ENCODE assay signal across 1 cellular context in the genomic region with DNA sequence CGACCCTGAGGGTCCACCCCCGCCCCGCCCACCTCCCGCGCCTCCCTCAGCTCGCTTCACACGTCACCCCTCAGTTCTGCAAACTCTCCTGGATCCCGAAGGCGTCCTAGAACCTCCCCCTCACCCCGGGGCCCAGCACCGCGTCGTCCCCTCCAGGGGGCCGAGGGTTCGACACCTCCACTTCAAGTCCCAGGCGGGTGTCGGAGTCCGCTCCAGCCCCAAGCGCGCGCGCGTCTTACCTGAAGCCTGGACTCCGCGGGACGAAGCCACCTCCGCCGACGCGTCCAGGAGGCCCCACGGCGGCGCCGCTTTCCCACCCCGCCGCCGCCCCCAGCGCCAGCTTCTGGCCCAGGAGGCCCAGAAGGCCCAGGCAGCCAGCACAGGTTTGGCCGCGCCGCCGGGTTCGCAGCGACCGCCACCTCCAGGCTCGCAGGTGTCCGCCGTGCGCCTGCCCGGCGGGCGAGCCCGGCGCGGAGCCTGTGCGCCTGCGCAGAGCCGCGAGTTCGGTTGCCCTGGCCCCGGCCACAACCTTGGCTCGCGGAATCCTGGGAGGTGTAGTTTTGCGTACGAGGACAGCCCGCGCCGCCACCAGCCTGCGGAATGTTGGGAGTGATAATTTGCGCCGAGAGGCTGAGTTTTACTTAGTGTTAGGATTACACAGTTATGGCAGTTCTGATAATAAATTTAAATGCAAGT.
TF ChIP-seq lines count a peak whose summit lies in the region.

Gene POMGNT2, minus strand, starts transcription at position 483 of the 696 bp plus-strand sequence. CDS start 24,648 bp downstream, outside the sequence.

TF ChIP-seq in GM12878, 131 proteins besides CTCF, POLR2A, EP300 and RAD21 (continued from another document and continues in another):
- no peak; the same call in none of the 2 replicates for TF ChIP-seq LARP7 (IDR thresholded peaks at IDR 0.05)
- no peak for TF ChIP-seq ZNF384 (IDR thresholded peaks at IDR 0.05; ENCODE audit: borderline replicate concordance, low read depth, low read length)
- TF ChIP-seq ETV6 (conservative IDR thresholded peaks at IDR 0.05 in 1 of 2, IDR thresholded peaks at IDR 0.05 in 1 of 2; ENCODE audit: borderline replicate concordance in 1 of 2, low read depth in 1 of 2) = no peak
- TF ChIP-seq MTA3 (IDR thresholded peaks at IDR 0.05; ENCODE audit: borderline replicate concordance, low read length) = no peak
- TF ChIP-seq ZNF217 (IDR thresholded peaks at IDR 0.05) = 0 out of 2 replicates have a peak, but pooled peaks have one; percentile 57
- peak; percentile 66 for TF ChIP-seq SIX5 (IDR thresholded peaks at IDR 0.05; ENCODE audit: low read depth, low read length, severe bottlenecking)
- 0 out of 2 replicates have a peak, but pooled peaks have one; percentile 52 for TF ChIP-seq RB1 (IDR thresholded peaks at IDR 0.05; ENCODE audit: borderline replicate concordance)
- no peak for TF ChIP-seq CREB1 (IDR thresholded peaks at IDR 0.05; ENCODE audit: low read depth)
- TF ChIP-seq IRF5 (IDR thresholded peaks at IDR 0.05; ENCODE audit: borderline replicate concordance) = no peak
- TF ChIP-seq, protein P1, sequence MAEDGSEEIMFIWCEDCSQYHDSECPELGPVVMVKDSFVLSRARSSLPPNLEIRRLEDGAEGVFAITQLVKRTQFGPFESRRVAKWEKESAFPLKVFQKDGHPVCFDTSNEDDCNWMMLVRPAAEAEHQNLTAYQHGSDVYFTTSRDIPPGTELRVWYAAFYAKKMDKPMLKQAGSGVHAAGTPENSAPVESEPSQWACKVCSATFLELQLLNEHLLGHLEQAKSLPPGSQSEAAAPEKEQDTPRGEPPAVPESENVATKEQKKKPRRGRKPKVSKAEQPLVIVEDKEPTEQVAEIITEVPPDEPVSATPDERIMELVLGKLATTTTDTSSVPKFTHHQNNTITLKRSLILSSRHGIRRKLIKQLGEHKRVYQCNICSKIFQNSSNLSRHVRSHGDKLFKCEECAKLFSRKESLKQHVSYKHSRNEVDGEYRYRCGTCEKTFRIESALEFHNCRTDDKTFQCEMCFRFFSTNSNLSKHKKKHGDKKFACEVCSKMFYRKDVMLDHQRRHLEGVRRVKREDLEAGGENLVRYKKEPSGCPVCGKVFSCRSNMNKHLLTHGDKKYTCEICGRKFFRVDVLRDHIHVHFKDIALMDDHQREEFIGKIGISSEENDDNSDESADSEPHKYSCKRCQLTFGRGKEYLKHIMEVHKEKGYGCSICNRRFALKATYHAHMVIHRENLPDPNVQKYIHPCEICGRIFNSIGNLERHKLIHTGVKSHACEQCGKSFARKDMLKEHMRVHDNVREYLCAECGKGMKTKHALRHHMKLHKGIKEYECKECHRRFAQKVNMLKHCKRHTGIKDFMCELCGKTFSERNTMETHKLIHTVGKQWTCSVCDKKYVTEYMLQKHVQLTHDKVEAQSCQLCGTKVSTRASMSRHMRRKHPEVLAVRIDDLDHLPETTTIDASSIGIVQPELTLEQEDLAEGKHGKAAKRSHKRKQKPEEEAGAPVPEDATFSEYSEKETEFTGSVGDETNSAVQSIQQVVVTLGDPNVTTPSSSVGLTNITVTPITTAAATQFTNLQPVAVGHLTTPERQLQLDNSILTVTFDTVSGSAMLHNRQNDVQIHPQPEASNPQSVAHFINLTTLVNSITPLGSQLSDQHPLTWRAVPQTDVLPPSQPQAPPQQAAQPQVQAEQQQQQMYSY (CRISPR knock-in tag; IDR thresholded peaks at IDR 0.05) = no peak
- TF ChIP-seq NRF1 (conservative IDR thresholded peaks at IDR 0.05; ENCODE audit: low read depth, low read length) = peak; percentile 60
- no peak for TF ChIP-seq FOS (IDR thresholded peaks at IDR 0.05; ENCODE audit: borderline replicate concordance, extremely low read depth, insufficient read length)
- TF ChIP-seq ZNF207 (IDR thresholded peaks at IDR 0.05; ENCODE audit: borderline replicate concordance) = 0 out of 2 replicates have a peak, but pooled peaks have one; percentile 47
- no peak for TF ChIP-seq PAX8 (IDR thresholded peaks at IDR 0.05)
- TF ChIP-seq POLR2AphosphoS2 (IDR thresholded peaks at IDR 0.05; ENCODE audit: low read depth, low read length) = no peak
- no peak for TF ChIP-seq MTA2 (IDR thresholded peaks at IDR 0.05; ENCODE audit: low read depth)
- no peak for TF ChIP-seq HDAC6 (IDR thresholded peaks at IDR 0.05; ENCODE audit: unreplicated experiment)
- TF ChIP-seq, protein P2, sequence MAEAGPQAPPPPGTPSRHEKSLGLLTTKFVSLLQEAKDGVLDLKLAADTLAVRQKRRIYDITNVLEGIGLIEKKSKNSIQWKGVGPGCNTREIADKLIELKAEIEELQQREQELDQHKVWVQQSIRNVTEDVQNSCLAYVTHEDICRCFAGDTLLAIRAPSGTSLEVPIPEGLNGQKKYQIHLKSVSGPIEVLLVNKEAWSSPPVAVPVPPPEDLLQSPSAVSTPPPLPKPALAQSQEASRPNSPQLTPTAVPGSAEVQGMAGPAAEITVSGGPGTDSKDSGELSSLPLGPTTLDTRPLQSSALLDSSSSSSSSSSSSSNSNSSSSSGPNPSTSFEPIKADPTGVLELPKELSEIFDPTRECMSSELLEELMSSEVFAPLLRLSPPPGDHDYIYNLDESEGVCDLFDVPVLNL (IDR thresholded peaks at IDR 0.05; ENCODE audit: low read depth, low read length) = no peak
- TF ChIP-seq MEF2A (IDR thresholded peaks at IDR 0.05; ENCODE audit: insufficient read depth, low read depth, low read length) = no peak
- TF ChIP-seq SMC3 (IDR thresholded peaks at IDR 0.05; ENCODE audit: borderline replicate concordance, low read length) = no peak
- TF ChIP-seq PBX3 (IDR thresholded peaks at IDR 0.05; ENCODE audit: insufficient replicate concordance, low read depth, low read length) = no peak
- TF ChIP-seq, protein P3, sequence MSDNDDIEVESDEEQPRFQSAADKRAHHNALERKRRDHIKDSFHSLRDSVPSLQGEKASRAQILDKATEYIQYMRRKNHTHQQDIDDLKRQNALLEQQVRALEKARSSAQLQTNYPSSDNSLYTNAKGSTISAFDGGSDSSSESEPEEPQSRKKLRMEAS (IDR thresholded peaks at IDR 0.05; ENCODE audit: low read depth, low read length) = no peak
- TF ChIP-seq MXI1 (IDR thresholded peaks at IDR 0.05; ENCODE audit: low read depth, low read length) = no peak
- no peak for TF ChIP-seq KAT2A (conservative IDR thresholded peaks at IDR 0.05; ENCODE audit: control insufficient read depth, low read depth, low read length)
- TF ChIP-seq ZBED1 (IDR thresholded peaks at IDR 0.05; ENCODE audit: borderline replicate concordance) = no peak
- no peak for TF ChIP-seq YBX1 (IDR thresholded peaks at IDR 0.05)
- no peak for TF ChIP-seq TCF7 (IDR thresholded peaks at IDR 0.05; ENCODE audit: borderline replicate concordance)
- no peak for TF ChIP-seq FOXM1 (IDR thresholded peaks at IDR 0.05; ENCODE audit: low read depth, low read length)
- TF ChIP-seq WRNIP1 (IDR thresholded peaks at IDR 0.05; ENCODE audit: borderline replicate concordance, low read depth, low read length) = no peak
- no peak for TF ChIP-seq NBN (IDR thresholded peaks at IDR 0.05)
- no peak for TF ChIP-seq ELK1 (IDR thresholded peaks at IDR 0.05; ENCODE audit: low read depth, low read length)
- TF ChIP-seq, protein P4, sequence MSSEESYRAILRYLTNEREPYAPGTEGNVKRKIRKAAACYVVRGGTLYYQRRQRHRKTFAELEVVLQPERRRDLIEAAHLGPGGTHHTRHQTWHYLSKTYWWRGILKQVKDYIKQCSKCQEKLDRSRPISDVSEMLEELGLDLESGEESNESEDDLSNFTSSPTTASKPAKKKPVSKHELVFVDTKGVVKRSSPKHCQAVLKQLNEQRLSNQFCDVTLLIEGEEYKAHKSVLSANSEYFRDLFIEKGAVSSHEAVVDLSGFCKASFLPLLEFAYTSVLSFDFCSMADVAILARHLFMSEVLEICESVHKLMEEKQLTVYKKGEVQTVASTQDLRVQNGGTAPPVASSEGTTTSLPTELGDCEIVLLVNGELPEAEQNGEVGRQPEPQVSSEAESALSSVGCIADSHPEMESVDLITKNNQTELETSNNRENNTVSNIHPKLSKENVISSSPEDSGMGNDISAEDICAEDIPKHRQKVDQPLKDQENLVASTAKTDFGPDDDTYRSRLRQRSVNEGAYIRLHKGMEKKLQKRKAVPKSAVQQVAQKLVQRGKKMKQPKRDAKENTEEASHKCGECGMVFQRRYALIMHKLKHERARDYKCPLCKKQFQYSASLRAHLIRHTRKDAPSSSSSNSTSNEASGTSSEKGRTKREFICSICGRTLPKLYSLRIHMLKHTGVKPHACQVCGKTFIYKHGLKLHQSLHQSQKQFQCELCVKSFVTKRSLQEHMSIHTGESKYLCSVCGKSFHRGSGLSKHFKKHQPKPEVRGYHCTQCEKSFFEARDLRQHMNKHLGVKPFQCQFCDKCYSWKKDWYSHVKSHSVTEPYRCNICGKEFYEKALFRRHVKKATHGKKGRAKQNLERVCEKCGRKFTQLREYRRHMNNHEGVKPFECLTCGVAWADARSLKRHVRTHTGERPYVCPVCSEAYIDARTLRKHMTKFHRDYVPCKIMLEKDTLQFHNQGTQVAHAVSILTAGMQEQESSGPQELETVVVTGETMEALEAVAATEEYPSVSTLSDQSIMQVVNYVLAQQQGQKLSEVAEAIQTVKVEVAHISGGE (CRISPR knock-in tag; IDR thresholded peaks at IDR 0.05) = no peak
- no peak for TF ChIP-seq IKZF2 (IDR thresholded peaks at IDR 0.05)
- no peak for TF ChIP-seq BRCA1 (IDR thresholded peaks at IDR 0.05; ENCODE audit: low read depth, low read length)
- no peak for TF ChIP-seq POLR2AphosphoS5 (IDR thresholded peaks at IDR 0.05; ENCODE audit: low read length)
- TF ChIP-seq DPF2 (IDR thresholded peaks at IDR 0.05) = 0 out of 2 replicates have a peak, but pooled peaks have one; percentile 19
- TF ChIP-seq, protein P5, sequence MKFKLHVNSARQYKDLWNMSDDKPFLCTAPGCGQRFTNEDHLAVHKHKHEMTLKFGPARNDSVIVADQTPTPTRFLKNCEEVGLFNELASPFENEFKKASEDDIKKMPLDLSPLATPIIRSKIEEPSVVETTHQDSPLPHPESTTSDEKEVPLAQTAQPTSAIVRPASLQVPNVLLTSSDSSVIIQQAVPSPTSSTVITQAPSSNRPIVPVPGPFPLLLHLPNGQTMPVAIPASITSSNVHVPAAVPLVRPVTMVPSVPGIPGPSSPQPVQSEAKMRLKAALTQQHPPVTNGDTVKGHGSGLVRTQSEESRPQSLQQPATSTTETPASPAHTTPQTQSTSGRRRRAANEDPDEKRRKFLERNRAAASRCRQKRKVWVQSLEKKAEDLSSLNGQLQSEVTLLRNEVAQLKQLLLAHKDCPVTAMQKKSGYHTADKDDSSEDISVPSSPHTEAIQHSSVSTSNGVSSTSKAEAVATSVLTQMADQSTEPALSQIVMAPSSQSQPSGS (IDR thresholded peaks at IDR 0.05; ENCODE audit: low read length) = no peak
- TF ChIP-seq, protein P6, sequence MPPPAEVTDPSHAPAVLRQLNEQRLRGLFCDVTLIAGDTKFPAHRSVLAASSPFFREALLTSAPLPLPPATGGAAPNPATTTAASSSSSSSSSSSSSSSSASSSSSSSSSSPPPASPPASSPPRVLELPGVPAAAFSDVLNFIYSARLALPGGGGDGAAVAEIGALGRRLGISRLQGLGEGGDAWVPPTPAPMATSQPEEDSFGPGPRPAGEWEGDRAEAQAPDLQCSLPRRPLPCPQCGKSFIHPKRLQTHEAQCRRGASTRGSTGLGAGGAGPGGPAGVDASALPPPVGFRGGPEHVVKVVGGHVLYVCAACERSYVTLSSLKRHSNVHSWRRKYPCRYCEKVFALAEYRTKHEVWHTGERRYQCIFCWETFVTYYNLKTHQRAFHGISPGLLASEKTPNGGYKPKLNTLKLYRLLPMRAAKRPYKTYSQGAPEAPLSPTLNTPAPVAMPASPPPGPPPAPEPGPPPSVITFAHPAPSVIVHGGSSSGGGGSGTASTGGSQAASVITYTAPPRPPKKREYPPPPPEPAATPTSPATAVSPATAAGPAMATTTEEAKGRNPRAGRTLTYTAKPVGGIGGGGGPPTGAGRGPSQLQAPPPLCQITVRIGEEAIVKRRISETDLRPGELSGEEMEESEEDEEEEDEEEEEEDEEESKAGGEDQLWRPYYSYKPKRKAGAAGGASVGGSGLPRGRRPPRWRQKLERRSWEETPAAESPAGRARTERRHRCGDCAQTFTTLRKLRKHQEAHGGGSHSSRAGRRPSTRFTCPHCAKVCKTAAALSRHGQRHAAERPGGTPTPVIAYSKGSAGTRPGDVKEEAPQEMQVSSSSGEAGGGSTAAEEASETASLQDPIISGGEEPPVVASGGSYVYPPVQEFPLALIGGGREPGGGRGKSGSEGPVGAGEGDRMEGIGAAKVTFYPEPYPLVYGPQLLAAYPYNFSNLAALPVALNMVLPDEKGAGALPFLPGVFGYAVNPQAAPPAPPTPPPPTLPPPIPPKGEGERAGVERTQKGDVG (CRISPR knock-in tag; IDR thresholded peaks at IDR 0.05) = no peak
